8 cellular contexts compared by ENCODE assay signal in genomic region chr13:99658266-99658991, GRCh38. TPM values are rescaled to one million over a fixed set of nuclear protein-coding genes. Genes with fewer than 3 reads are reported as not detected.
DNase-seq lines count a peak whose midpoint lies in the region; ATAC-seq, FAIRE-seq and TF ChIP-seq lines count a peak whose summit lies in the region.

No MANE protein-coding gene starts in this region.

- CTCF ChIA-PET in HEK293T (lab: Yijun Ruan, JAX) = interaction anchor here (0.6 kb wide), 1 partner anchor 826 kb away, joined by 3 read pairs; no protein-coding TSS in a partner anchor

- peak overlapping the region; percentile 43 for H3K27ac ChIP-seq in GM23248
- peak overlapping the region in 58 of 59 donors; percentile 53 to 98 (median 89) for H3K27ac ChIP-seq in dorsolateral prefrontal cortex
- peak overlapping the region; percentile 70 to 84 (median 81) for H3K27ac ChIP-seq in right lobe of liver

- peak overlapping the region; percentile 83 for H3K4me2 ChIP-seq in GM23248 (ENCODE audit: unreplicated experiment)

- no peaks in the 10 kb centered on the region for H3K27me3 ChIP-seq in GM23248 (replicated peaks; ENCODE audit: insufficient read depth)
- H3K27me3 ChIP-seq in dorsolateral prefrontal cortex = no peaks in the 10 kb centered on the region
- H3K27me3 ChIP-seq in right lobe of liver = no peaks in the 10 kb centered on the region

- H3K9me3 ChIP-seq in GM23248 (ENCODE audit: low read depth) (no peaks in the 10 kb centered on the region), right lobe of liver (no peaks in the 10 kb centered on the region)

- no peaks in the 10 kb centered on the region for H3K79me2 ChIP-seq in GM23248 (ENCODE audit: insufficient read depth)

- peak; percentile 37 to 50 (median 44) for ATAC-seq in right lobe of liver

- peak; percentile 32 for TF ChIP-seq CTCF in D721Med (IDR thresholded peaks at IDR 0.05; ENCODE audit: insufficient read depth, missing control alignments)
- TF ChIP-seq CTCF in dorsolateral prefrontal cortex (IDR thresholded peaks at IDR 0.05 in 54 of 56, conservative IDR thresholded peaks at IDR 0.05 in 2 of 56; ENCODE audit: low read depth in 1 of 56, partially characterized antibody in 56 of 56) = peak; percentile 34 to 76 (median 62)
- TF ChIP-seq CTCF in right lobe of liver (IDR thresholded peaks at IDR 0.05) = peak; percentile 29 to 54 (median 42)

- 2% methylated on average over 24 to 26 of the region's 26 CpGs for WGBS in GM23248 (ENCODE audit: low coverage in 1 of 2, low lambda C conversion rate in 2 of 2, missing lambda C conversion rate in 2 of 2), 2 experiments
- WGBS in right lobe of liver (ENCODE audit: insufficient coverage, low coverage, low lambda C conversion rate, missing lambda C conversion rate) = 0% methylated on average over 14 of the region's 26 CpGs

- DNase-seq in D721Med (ENCODE audit: insufficient read length, low spot score) = no peak
- DNase-seq in GM23248 = peak; percentile 79
- DNase-seq in NCI-H2081 treated with DMSO at 0.1 percent for 48 hours (lab: John Stamatoyannopoulos, UW) = peak; percentile 67
- DNase-seq in activated CD4-positive, alpha-beta T cell treated with anti-CD3 and anti-CD28 coated beads, Interleukin-2, amount 50 U/mL, for 1 hour = peak; percentile 51
- peak in 9 of 10 donors; percentile 22 to 68 (median 36) for DNase-seq in dorsolateral prefrontal cortex
- peak; percentile 53 to 68 (median 63) for DNase-seq in right lobe of liver
- DNase-seq in stimulated activated CD4-positive, alpha-beta T cell treated with anti-CD3 and anti-CD28 coated beads, Interleukin-4, amount 100 ng/mL, for 4 hours = peak; percentile 30 to 35
- no peak for DNase-seq in HEK293T (ENCODE audit: extremely low spot score)

- H3K9me2 ChIP-seq in GM23248 (ENCODE audit: insufficient read depth) = no peaks in the 10 kb centered on the region

- peak overlapping the region; percentile 97 for H2AFZ ChIP-seq in GM23248

- intact Hi-C loops in dorsolateral prefrontal cortex (cut with DNase I) (loop anchor here (2.0 to 10.0 kb wide), 5 partner anchors 579 to 1466 kb away; no protein-coding TSS in a partner anchor), right lobe of liver (cut with DNase I) (loop anchor here in 1 of 2 donors (10.0 kb wide), 1 partner anchor 236 kb away; no protein-coding TSS in a partner anchor)

- POLR2A ChIA-PET in HEK293T (lab: Yijun Ruan, JAX) = no interaction called here

- no peaks in the 10 kb centered on the region for H4K20me1 ChIP-seq in GM23248 (ENCODE audit: insufficient read depth)

- no peaks in the 10 kb centered on the region for H3F3A ChIP-seq in GM23248 (ENCODE audit: insufficient read depth)

- peak overlapping the region; percentile 84 for H3K9ac ChIP-seq in GM23248

- H3K4me3 ChIP-seq in GM23248 (peak overlapping the region; percentile 73), dorsolateral prefrontal cortex (peak overlapping the region; percentile 22 to 79 (median 62)), right lobe of liver (peak overlapping the region; percentile 31 to 46 (median 41))

- H3K4me1 ChIP-seq in GM23248 (ENCODE audit: insufficient read depth) (peaks cover 7% of the 10 kb centered on the region), right lobe of liver (peaks cover 0 to 28% (median 12%) of the 10 kb centered on the region in 4 donors)

- no peaks in the 10 kb centered on the region for H3K36me3 ChIP-seq in GM23248 (ENCODE audit: low read depth)
- H3K36me3 ChIP-seq in right lobe of liver = no peaks in the 10 kb centered on the region

- no peak for FAIRE-seq in D721Med (lab: Jason Lieb, UNC)

- TF ChIP-seq POLR2A in right lobe of liver (IDR thresholded peaks at IDR 0.05) = no peak

- in situ Hi-C loops in GM23248 (cut with MboI) = loop anchor here (10.0 kb wide), 2 partner anchors 576 to 856 kb away; no protein-coding TSS in a partner anchor

TF ChIP-seq in HEK293T, 16 proteins besides CTCF, POLR2A, EP300 and RAD21:
- TF ChIP-seq LEF1 (IDR thresholded peaks at IDR 0.05; ENCODE audit: borderline replicate concordance) (no peak), PKNOX1 (IDR thresholded peaks at IDR 0.05) (no peak), CTBP1 (IDR thresholded peaks at IDR 0.05; ENCODE audit: borderline replicate concordance) (no peak), HDGF (IDR thresholded peaks at IDR 0.05; ENCODE audit: borderline replicate concordance) (no peak), BHLHE40 (IDR thresholded peaks at IDR 0.05; ENCODE audit: borderline replicate concordance) (no peak), SP1 (IDR thresholded peaks at IDR 0.05) (no peak), ARNT (IDR thresholded peaks at IDR 0.05) (no peak), TARDBP (IDR thresholded peaks at IDR 0.05) (no peak), FOXK2 (IDR thresholded peaks at IDR 0.05) (no peak), FOXA1 (IDR thresholded peaks at IDR 0.05) (no peak), NFRKB (IDR thresholded peaks at IDR 0.05) (no peak), FOXM1 (IDR thresholded peaks at IDR 0.05; ENCODE audit: borderline replicate concordance) (no peak), ELF4 (IDR thresholded peaks at IDR 0.05) (no peak), SUZ12 (IDR thresholded peaks at IDR 0.05) (no peak), L3MBTL2 (conservative IDR thresholded peaks at IDR 0.05) (no peak), ZNF384 (IDR thresholded peaks at IDR 0.05) (no peak)
TF ChIP-seq in HEK293T: peak in this region for 0.

RNA-seq across cellular contexts. Expression of gene CLYBL, which starts 51.9 kb away (rescaled TPM):
- 0.38 and 0.86 TPM in 2 replicates for total RNA-seq in GM23248 (2014; rRNA removed; shearing (Covaris generic))
- 1.6 and 1.7 TPM in 2 replicates for polyA plus RNA-seq in GM23248 (2016; fragmentation: Nextera tagmentation; extraction: Ambion mirVana)
- total RNA-seq in dorsolateral prefrontal cortex (10 to 100 TPM in 72 of 120 experiments, 1 to 10 TPM in 48; 5.6 to 17.7 (median 10.8) TPM), right lobe of liver (10 to 100 TPM; 38.1 to 56.8 (median 46.4) TPM)

Comparison
In these comparisons a context has a peak if more than half of its experiments do, and no peak if none do; other contexts are left out.
1. DNase-seq: peak in GM23248 (single experiment), NCI-H2081 treated with DMSO at 0.1 percent for 48 hours (single experiment), activated CD4-positive, alpha-beta T cell treated with anti-CD3 and anti-CD28 coated beads, Interleukin-2, amount 50 U/mL, for 1 hour (single experiment), dorsolateral prefrontal cortex (9 of 10), right lobe of liver (3 of 3) and stimulated activated CD4-positive, alpha-beta T cell treated with anti-CD3 and anti-CD28 coated beads, Interleukin-4, amount 100 ng/mL, for 4 hours (2 of 2); none in D721Med (single experiment) and HEK293T (single experiment).
2. Peak in every context shown above with its lines, with median percentiles within 50 percentile points of each other: CTCF ChIP-seq, H3K27ac ChIP-seq and H3K4me3 ChIP-seq.